ENCODE assay signal across 8 cellular contexts in genomic region chr19:50658438-50659317, GRCh38. TPM values are rescaled to one million over a fixed set of nuclear protein-coding genes. Genes with fewer than 3 reads are reported as not detected.
DNase-seq lines count a peak whose midpoint lies in the region; ATAC-seq and TF ChIP-seq lines count a peak whose summit lies in the region.

No MANE protein-coding gene starts in this region.

- no peaks in the 10 kb centered on the region for H4K20me1 ChIP-seq in Karpas-422 (ENCODE audit: insufficient read depth, low read depth, low read length)

- peaks cover 18% of the 10 kb centered on the region for H3K4me1 Mint-ChIP-seq in CD14-positive monocyte

- peaks cover 15% of the 10 kb centered on the region for H3K4me1 ChIP-seq in Karpas-422 (ENCODE audit: low read length)
- peaks cover 0 to 8% (median 0%) of the 10 kb centered on the region in 4 donors for H3K4me1 ChIP-seq in right lobe of liver

- no peak for DNase-seq in CD14-positive monocyte (ENCODE audit: low spot score)
- no peak for DNase-seq in Karpas-422
- DNase-seq in WERI-Rb-1 = peak; percentile 94
- peak in 1 of 3 donors; percentile 60 for DNase-seq in right lobe of liver
- DNase-seq in stimulated activated CD4-positive, alpha-beta T cell treated with anti-CD3 and anti-CD28 coated beads, TNF-alpha, amount 100 ng/mL, for 48 hours (ENCODE audit: low read depth in 3 of 3) = peak; percentile 35 to 66 (median 52)

- 5% methylated on average over 33 of the region's 67 CpGs for WGBS in right lobe of liver (ENCODE audit: insufficient coverage, low coverage, low lambda C conversion rate, missing lambda C conversion rate)

- H3K4me3 ChIP-seq in Karpas-422 (ENCODE audit: low read length) = peak overlapping the region; percentile 26; the same call in 1 of the 2 replicates
- peak overlapping the region; percentile 96 for H3K4me3 ChIP-seq in WERI-Rb-1 (ENCODE audit: low read depth, low read length)
- H3K4me3 ChIP-seq in right lobe of liver = peak overlapping the region in 1 of 3 donors; percentile 16

- intact Hi-C loops in CD14-positive monocyte (cut with micrococcal nuclease) = no loop called here
- intact Hi-C loops in right lobe of liver (cut with DNase I) = no loop called here

- H3K4me2 ChIP-seq in Karpas-422 (ENCODE audit: low read depth, low read length, poor library complexity, severe bottlenecking) = no peak overlapping the region

- H3K9me3 ChIP-seq in Karpas-422 (ENCODE audit: low read length) = no peaks in the 10 kb centered on the region
- peaks cover 3% of the 10 kb centered on the region for H3K9me3 ChIP-seq in WERI-Rb-1 (ENCODE audit: severe bottlenecking)
- H3K9me3 ChIP-seq in right lobe of liver = no peaks in the 10 kb centered on the region

- no peak overlapping the region for H2AFZ ChIP-seq in Karpas-422 (ENCODE audit: low read length)

- H3K27me3 Mint-ChIP-seq in CD14-positive monocyte (ENCODE audit: low read depth in 3 of 3) = peaks cover 44 to 65% (median 64%) of the 10 kb centered on the region in 3 donors

- peaks cover 21 to 56% (median 46%) of the 10 kb centered on the region in 7 donors for H3K9me3 Mint-ChIP-seq in CD14-positive monocyte

- H3K36me3 ChIP-seq in Karpas-422 (ENCODE audit: insufficient read depth, low read length) (no peaks in the 10 kb centered on the region), WERI-Rb-1 (peaks cover 2% of the 10 kb centered on the region), right lobe of liver (no peaks in the 10 kb centered on the region)

- peak overlapping the region; percentile 64 to 84 for H3K4me3 Mint-ChIP-seq in CD14-positive monocyte

- peak overlapping the region in 4 of 7 donors; percentile 19 to 92 (median 46) for H3K27ac Mint-ChIP-seq in CD14-positive monocyte

- no peak overlapping the region for H3K9ac ChIP-seq in Karpas-422 (ENCODE audit: low read length)

- no peak for TF ChIP-seq CTCF in CD14-positive monocyte (IDR thresholded peaks at IDR 0.05)
- TF ChIP-seq CTCF in WERI-Rb-1 (IDR thresholded peaks at IDR 0.05; ENCODE audit: low read depth, low read length) = no peak
- TF ChIP-seq CTCF in right lobe of liver (IDR thresholded peaks at IDR 0.05) = no peak

- ATAC-seq in right lobe of liver (peak; percentile 29 to 75 (median 50)), GM21515 (IDR thresholded peaks at IDR 0.05; ENCODE audit: unreplicated experiment) (no peak), GM21737 (IDR thresholded peaks at IDR 0.05; ENCODE audit: unreplicated experiment) (no peak)

- no peaks in the 10 kb centered on the region for H3K9me2 ChIP-seq in Karpas-422 (replicated peaks; ENCODE audit: insufficient read depth, low read length)

- peaks cover 0 to 4% of the 10 kb centered on the region in 2 donors for H3K36me3 Mint-ChIP-seq in CD14-positive monocyte

- H3K27me3 ChIP-seq in Karpas-422 (ENCODE audit: low read length) (no peaks in the 10 kb centered on the region), WERI-Rb-1 (ENCODE audit: insufficient read depth, low read depth, severe bottlenecking) (no peaks in the 10 kb centered on the region), right lobe of liver (peaks cover 0 to 11% of the 10 kb centered on the region in 2 donors)

- no peaks in the 10 kb centered on the region for H3K79me2 ChIP-seq in Karpas-422 (ENCODE audit: low read length)

- H3K27ac ChIP-seq in Karpas-422 (ENCODE audit: low read length) = no peak overlapping the region
- H3K27ac ChIP-seq in WERI-Rb-1 = peak overlapping the region; percentile 87
- H3K27ac ChIP-seq in cingulate gyrus (ENCODE audit: low read depth, low read length) = peak overlapping the region; percentile 78
- no peak overlapping the region for H3K27ac ChIP-seq in right lobe of liver

- TF ChIP-seq POLR2A in right lobe of liver (IDR thresholded peaks at IDR 0.05) = peak; percentile 14

RNA-seq across cellular contexts. Expression of gene C19orf81, which starts 9.4 kb away (rescaled TPM):
- not detected for polyA plus RNA-seq in CD14-positive monocyte
- 1.1 TPM in 1 of 2 replicates, not detected in the other for total RNA-seq in Karpas-422 (2014; rRNA removed; shearing (Covaris generic); ENCODE audit: low replicate concordance)
- total RNA-seq in right lobe of liver = not detected

RNA-seq across cellular contexts. Expression of gene SYT3, which starts 19.0 kb away (rescaled TPM):
- not detected for polyA plus RNA-seq in CD14-positive monocyte
- total RNA-seq in Karpas-422 (2014; rRNA removed; shearing (Covaris generic); ENCODE audit: low replicate concordance) = 0.11 TPM in 1 of 2 replicates, not detected in the other
- not detected for total RNA-seq in right lobe of liver

Comparison
In these comparisons a context has a peak if more than half of its experiments do, and no peak if none do; other contexts are left out.
1. DNase-seq: peak in WERI-Rb-1 (single experiment) and stimulated activated CD4-positive, alpha-beta T cell treated with anti-CD3 and anti-CD28 coated beads, TNF-alpha, amount 100 ng/mL, for 48 hours (3 of 3); none in CD14-positive monocyte (single experiment) and Karpas-422 (single experiment).
2. H3K27ac ChIP-seq: peak in WERI-Rb-1 (single experiment) and cingulate gyrus (single experiment); none in Karpas-422 (single experiment) and right lobe of liver (0 of 3).
3. ATAC-seq: peak in right lobe of liver (4 of 4); none in GM21515 (single experiment) and GM21737 (single experiment).